ENCODE assay signal across 1 cellular context in the genomic region with DNA sequence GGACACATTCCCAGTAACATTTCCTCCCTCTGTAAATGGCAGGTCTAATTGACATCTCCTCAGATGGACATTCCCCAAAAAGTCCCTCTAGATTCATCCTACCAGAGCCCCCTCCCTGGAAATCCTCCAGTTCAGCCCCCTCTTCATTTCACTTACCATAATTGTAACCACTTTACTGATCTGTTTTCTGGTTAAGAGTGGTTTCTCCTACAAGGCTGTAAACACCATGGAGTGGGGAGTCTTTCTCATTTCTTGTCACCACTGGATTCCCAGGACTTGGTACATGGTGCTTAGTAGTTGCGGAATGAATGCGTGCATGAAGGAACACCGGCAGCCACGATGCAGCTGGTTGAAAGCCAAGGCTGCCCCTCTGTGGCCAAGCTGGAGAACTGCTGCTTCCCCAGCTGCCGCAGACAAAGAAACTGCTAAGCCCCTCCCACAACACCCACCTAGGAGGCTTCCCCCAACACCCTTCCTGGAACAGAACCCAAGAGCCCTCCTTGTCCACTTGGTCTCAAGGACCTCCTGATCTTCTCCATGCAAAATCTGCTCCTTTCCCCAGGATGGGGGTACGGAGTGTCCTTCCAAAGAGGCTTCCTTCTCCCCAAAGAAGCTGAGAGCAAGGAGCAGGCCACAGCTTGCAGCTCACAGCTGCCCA.
TF ChIP-seq lines count a peak whose summit lies in the region.

No MANE protein-coding gene starts in this region.

TF ChIP-seq in HepG2, 621 proteins besides CTCF, POLR2A, EP300 and RAD21 (continued from another document and continues in another):
- TF ChIP-seq, protein P1, sequence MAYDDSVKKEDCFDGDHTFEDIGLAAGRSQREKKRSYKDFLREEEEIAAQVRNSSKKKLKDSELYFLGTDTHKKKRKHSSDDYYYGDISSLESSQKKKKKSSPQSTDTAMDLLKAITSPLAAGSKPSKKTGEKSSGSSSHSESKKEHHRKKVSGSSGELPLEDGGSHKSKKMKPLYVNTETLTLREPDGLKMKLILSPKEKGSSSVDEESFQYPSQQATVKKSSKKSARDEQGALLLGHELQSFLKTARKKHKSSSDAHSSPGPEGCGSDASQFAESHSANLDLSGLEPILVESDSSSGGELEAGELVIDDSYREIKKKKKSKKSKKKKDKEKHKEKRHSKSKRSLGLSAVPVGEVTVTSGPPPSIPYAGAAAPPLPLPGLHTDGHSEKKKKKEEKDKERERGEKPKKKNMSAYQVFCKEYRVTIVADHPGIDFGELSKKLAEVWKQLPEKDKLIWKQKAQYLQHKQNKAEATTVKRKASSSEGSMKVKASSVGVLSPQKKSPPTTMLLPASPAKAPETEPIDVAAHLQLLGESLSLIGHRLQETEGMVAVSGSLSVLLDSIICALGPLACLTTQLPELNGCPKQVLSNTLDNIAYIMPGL (CRISPR knock-in tag; IDR thresholded peaks at IDR 0.05; ENCODE audit: borderline replicate concordance in 1 of 2, low read depth in 1 of 2): peak; percentile 43 to 53; a peak in 1 of 4 replicates
- TF ChIP-seq SALL2 (CRISPR knock-in tag; IDR thresholded peaks at IDR 0.05): no peak
- TF ChIP-seq ZNF343 (CRISPR knock-in tag; IDR thresholded peaks at IDR 0.05): 0 out of 2 replicates have a peak, but pooled peaks have one; percentile 38
- TF ChIP-seq, protein P2, sequence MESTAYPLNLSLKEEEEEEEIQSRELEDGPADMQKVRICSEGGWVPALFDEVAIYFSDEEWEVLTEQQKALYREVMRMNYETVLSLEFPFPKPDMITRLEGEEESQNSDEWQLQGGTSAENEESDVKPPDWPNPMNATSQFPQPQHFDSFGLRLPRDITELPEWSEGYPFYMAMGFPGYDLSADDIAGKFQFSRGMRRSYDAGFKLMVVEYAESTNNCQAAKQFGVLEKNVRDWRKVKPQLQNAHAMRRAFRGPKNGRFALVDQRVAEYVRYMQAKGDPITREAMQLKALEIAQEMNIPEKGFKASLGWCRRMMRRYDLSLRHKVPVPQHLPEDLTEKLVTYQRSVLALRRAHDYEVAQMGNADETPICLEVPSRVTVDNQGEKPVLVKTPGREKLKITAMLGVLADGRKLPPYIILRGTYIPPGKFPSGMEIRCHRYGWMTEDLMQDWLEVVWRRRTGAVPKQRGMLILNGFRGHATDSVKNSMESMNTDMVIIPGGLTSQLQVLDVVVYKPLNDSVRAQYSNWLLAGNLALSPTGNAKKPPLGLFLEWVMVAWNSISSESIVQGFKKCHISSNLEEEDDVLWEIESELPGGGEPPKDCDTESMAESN (CRISPR knock-in tag; conservative IDR thresholded peaks at IDR 0.05): no peak
- no peak for TF ChIP-seq ZNF782 (CRISPR knock-in tag; IDR thresholded peaks at IDR 0.05; ENCODE audit: borderline replicate concordance)
- no peak for TF ChIP-seq SETDB1 (CRISPR knock-in tag; IDR thresholded peaks at IDR 0.05; ENCODE audit: borderline replicate concordance)
- TF ChIP-seq ZNF552 (CRISPR knock-in tag; IDR thresholded peaks at IDR 0.05; ENCODE audit: borderline replicate concordance): no peak
- TF ChIP-seq THAP11 (CRISPR knock-in tag; IDR thresholded peaks at IDR 0.05): 0 out of 2 replicates have a peak, but pooled peaks have one; percentile 37
- peak; percentile 64; the same call in 1 of the 2 replicates for TF ChIP-seq KDM2A (CRISPR knock-in tag; IDR thresholded peaks at IDR 0.05; ENCODE audit: borderline replicate concordance, low read depth)
- no peak for TF ChIP-seq ZNF17 (CRISPR knock-in tag; IDR thresholded peaks at IDR 0.05)
- TF ChIP-seq PPARG (CRISPR knock-in tag; conservative IDR thresholded peaks at IDR 0.05): 0 out of 2 replicates have a peak, but pooled peaks have one; percentile 21
- peak; percentile 44; the same call in 1 of the 2 replicates for TF ChIP-seq ZFX (CRISPR knock-in tag; IDR thresholded peaks at IDR 0.05; ENCODE audit: low read depth)
- TF ChIP-seq, protein P3, sequence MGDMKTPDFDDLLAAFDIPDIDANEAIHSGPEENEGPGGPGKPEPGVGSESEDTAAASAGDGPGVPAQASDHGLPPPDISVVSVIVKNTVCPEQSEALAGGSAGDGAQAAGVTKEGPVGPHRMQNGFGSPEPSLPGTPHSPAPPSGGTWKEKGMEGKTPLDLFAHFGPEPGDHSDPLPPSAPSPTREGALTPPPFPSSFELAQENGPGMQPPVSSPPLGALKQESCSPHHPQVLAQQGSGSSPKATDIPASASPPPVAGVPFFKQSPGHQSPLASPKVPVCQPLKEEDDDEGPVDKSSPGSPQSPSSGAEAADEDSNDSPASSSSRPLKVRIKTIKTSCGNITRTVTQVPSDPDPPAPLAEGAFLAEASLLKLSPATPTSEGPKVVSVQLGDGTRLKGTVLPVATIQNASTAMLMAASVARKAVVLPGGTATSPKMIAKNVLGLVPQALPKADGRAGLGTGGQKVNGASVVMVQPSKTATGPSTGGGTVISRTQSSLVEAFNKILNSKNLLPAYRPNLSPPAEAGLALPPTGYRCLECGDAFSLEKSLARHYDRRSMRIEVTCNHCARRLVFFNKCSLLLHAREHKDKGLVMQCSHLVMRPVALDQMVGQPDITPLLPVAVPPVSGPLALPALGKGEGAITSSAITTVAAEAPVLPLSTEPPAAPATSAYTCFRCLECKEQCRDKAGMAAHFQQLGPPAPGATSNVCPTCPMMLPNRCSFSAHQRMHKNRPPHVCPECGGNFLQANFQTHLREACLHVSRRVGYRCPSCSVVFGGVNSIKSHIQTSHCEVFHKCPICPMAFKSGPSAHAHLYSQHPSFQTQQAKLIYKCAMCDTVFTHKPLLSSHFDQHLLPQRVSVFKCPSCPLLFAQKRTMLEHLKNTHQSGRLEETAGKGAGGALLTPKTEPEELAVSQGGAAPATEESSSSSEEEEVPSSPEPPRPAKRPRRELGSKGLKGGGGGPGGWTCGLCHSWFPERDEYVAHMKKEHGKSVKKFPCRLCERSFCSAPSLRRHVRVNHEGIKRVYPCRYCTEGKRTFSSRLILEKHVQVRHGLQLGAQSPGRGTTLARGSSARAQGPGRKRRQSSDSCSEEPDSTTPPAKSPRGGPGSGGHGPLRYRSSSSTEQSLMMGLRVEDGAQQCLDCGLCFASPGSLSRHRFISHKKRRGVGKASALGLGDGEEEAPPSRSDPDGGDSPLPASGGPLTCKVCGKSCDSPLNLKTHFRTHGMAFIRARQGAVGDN (CRISPR knock-in tag; IDR thresholded peaks at IDR 0.05): peak; percentile 41
- 0 out of 2 replicates have a peak, but pooled peaks have one; percentile 33 for TF ChIP-seq GATAD2A (CRISPR knock-in tag; IDR thresholded peaks at IDR 0.05)
- TF ChIP-seq, protein P4, sequence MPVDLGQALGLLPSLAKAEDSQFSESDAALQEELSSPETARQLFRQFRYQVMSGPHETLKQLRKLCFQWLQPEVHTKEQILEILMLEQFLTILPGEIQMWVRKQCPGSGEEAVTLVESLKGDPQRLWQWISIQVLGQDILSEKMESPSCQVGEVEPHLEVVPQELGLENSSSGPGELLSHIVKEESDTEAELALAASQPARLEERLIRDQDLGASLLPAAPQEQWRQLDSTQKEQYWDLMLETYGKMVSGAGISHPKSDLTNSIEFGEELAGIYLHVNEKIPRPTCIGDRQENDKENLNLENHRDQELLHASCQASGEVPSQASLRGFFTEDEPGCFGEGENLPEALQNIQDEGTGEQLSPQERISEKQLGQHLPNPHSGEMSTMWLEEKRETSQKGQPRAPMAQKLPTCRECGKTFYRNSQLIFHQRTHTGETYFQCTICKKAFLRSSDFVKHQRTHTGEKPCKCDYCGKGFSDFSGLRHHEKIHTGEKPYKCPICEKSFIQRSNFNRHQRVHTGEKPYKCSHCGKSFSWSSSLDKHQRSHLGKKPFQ (CRISPR knock-in tag; IDR thresholded peaks at IDR 0.05; ENCODE audit: insufficient replicate concordance): no peak
- TF ChIP-seq, protein P5, sequence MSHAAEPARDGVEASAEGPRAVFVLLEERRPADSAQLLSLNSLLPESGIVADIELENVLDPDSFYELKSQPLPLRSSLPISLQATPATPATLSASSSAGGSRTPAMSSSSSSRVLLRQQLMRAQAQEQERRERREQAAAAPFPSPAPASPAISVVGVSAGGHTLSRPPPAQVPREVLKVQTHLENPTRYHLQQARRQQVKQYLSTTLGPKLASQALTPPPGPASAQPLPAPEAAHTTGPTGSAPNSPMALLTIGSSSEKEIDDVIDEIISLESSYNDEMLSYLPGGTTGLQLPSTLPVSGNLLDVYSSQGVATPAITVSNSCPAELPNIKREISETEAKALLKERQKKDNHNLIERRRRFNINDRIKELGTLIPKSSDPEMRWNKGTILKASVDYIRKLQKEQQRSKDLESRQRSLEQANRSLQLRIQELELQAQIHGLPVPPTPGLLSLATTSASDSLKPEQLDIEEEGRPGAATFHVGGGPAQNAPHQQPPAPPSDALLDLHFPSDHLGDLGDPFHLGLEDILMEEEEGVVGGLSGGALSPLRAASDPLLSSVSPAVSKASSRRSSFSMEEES (CRISPR knock-in tag; IDR thresholded peaks at IDR 0.05): no peak
- TF ChIP-seq, protein P6, sequence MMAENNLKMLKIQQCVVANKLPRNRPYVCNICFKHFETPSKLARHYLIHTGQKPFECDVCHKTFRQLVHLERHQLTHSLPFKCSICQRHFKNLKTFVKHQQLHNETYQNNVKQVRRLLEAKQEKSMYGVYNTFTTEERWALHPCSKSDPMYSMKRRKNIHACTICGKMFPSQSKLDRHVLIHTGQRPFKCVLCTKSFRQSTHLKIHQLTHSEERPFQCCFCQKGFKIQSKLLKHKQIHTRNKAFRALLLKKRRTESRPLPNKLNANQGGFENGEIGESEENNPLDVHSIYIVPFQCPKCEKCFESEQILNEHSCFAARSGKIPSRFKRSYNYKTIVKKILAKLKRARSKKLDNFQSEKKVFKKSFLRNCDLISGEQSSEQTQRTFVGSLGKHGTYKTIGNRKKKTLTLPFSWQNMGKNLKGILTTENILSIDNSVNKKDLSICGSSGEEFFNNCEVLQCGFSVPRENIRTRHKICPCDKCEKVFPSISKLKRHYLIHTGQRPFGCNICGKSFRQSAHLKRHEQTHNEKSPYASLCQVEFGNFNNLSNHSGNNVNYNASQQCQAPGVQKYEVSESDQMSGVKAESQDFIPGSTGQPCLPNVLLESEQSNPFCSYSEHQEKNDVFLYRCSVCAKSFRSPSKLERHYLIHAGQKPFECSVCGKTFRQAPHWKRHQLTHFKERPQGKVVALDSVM (CRISPR knock-in tag; IDR thresholded peaks at IDR 0.05): 0 out of 2 replicates have a peak, but pooled peaks have one; percentile 22
- TF ChIP-seq MEIS1 (CRISPR knock-in tag; IDR thresholded peaks at IDR 0.05; ENCODE audit: borderline replicate concordance): 0 out of 2 replicates have a peak, but pooled peaks have one; percentile 48
- TF ChIP-seq, protein P7, sequence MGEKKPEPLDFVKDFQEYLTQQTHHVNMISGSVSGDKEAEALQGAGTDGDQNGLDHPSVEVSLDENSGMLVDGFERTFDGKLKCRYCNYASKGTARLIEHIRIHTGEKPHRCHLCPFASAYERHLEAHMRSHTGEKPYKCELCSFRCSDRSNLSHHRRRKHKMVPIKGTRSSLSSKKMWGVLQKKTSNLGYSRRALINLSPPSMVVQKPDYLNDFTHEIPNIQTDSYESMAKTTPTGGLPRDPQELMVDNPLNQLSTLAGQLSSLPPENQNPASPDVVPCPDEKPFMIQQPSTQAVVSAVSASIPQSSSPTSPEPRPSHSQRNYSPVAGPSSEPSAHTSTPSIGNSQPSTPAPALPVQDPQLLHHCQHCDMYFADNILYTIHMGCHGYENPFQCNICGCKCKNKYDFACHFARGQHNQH (CRISPR knock-in tag; IDR thresholded peaks at IDR 0.05): peak; percentile 43; the same call in 1 of the 2 replicates
- no peak for TF ChIP-seq NONO (IDR thresholded peaks at IDR 0.05)
- TF ChIP-seq NONO (CRISPR knock-in tag; conservative IDR thresholded peaks at IDR 0.05): 0 out of 2 replicates have a peak, but pooled peaks have one; percentile 38
- peak; percentile 46; the same call in 1 of the 2 replicates for TF ChIP-seq ZKSCAN8 (CRISPR knock-in tag; IDR thresholded peaks at IDR 0.05; ENCODE audit: borderline replicate concordance)
- 0 out of 2 replicates have a peak, but pooled peaks have one; percentile 26 for TF ChIP-seq RXRB (CRISPR knock-in tag; IDR thresholded peaks at IDR 0.05; ENCODE audit: borderline replicate concordance)
- TF ChIP-seq, protein P8, sequence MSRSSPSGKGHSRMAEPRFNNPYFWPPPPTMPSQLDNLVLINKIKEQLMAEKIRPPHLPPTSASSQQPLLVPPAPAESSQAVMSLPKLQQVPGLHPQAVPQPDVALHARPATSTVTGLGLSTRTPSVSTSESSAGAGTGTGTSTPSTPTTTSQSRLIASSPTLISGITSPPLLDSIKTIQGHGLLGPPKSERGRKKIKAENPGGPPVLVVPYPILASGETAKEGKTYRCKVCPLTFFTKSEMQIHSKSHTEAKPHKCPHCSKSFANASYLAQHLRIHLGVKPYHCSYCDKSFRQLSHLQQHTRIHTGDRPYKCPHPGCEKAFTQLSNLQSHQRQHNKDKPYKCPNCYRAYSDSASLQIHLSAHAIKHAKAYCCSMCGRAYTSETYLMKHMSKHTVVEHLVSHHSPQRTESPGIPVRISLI (CRISPR knock-in tag; IDR thresholded peaks at IDR 0.05; ENCODE audit: borderline replicate concordance): peak; percentile 74; the same call in 1 of the 2 replicates
- no peak for TF ChIP-seq MED1 (CRISPR knock-in tag; IDR thresholded peaks at IDR 0.05)
- 0 out of 2 replicates have a peak, but pooled peaks have one; percentile 30 for TF ChIP-seq CBX5 (CRISPR knock-in tag; IDR thresholded peaks at IDR 0.05; ENCODE audit: borderline replicate concordance)
- TF ChIP-seq, protein P9, sequence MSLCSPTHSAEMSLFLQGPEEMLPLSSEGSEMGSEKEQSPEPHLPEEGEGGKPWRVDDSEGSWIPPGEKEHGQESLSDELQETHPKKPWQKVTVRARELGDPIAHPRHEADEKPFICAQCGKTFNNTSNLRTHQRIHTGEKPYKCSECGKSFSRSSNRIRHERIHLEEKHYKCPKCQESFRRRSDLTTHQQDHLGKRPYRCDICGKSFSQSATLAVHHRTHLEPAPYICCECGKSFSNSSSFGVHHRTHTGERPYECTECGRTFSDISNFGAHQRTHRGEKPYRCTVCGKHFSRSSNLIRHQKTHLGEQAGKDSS (CRISPR knock-in tag; IDR thresholded peaks at IDR 0.05; ENCODE audit: borderline replicate concordance, low read depth): no peak
- peak; percentile 12 for TF ChIP-seq TEAD3 (CRISPR knock-in tag; optimal IDR thresholded peaks at IDR 0.05; ENCODE audit: borderline replicate concordance)
- TF ChIP-seq, protein P10, sequence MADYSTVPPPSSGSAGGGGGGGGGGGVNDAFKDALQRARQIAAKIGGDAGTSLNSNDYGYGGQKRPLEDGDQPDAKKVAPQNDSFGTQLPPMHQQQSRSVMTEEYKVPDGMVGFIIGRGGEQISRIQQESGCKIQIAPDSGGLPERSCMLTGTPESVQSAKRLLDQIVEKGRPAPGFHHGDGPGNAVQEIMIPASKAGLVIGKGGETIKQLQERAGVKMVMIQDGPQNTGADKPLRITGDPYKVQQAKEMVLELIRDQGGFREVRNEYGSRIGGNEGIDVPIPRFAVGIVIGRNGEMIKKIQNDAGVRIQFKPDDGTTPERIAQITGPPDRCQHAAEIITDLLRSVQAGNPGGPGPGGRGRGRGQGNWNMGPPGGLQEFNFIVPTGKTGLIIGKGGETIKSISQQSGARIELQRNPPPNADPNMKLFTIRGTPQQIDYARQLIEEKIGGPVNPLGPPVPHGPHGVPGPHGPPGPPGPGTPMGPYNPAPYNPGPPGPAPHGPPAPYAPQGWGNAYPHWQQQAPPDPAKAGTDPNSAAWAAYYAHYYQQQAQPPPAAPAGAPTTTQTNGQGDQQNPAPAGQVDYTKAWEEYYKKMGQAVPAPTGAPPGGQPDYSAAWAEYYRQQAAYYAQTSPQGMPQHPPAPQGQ (CRISPR knock-in tag; IDR thresholded peaks at IDR 0.05; ENCODE audit: borderline replicate concordance): no peak
- TF ChIP-seq XRCC5 (optimal IDR thresholded peaks at IDR 0.05; ENCODE audit: low read length): peak; percentile 57
- TF ChIP-seq, protein P11, sequence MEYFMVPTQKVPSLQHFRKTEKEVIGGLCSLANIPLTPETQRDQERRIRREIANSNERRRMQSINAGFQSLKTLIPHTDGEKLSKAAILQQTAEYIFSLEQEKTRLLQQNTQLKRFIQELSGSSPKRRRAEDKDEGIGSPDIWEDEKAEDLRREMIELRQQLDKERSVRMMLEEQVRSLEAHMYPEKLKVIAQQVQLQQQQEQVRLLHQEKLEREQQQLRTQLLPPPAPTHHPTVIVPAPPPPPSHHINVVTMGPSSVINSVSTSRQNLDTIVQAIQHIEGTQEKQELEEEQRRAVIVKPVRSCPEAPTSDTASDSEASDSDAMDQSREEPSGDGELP (IDR thresholded peaks at IDR 0.05; ENCODE audit: borderline replicate concordance, low read depth): peak; percentile 50; the same call in 1 of the 2 replicates
- TF ChIP-seq SALL1 (CRISPR knock-in tag; IDR thresholded peaks at IDR 0.05): peak; percentile 44; the same call in 1 of the 2 replicates
